ENCODE assay signal across 24 cellular contexts in genomic region chr11:128759168-128759567, GRCh38.
DNase-seq lines count a peak whose midpoint lies in the region; ATAC-seq, FAIRE-seq and TF ChIP-seq lines count a peak whose summit lies in the region.
"Had no signal": no experiment of that assay in that cellular context is flagged by ENCODE, and none has a peak within 500 bp of the region (broad histone marks: within the 10 kb centered on the region; RNA-seq: fewer than 3 reads in every experiment).

No MANE protein-coding gene starts in this region.

- H3K4me1 ChIP-seq in mesodermal cell (ENCODE audit: control insufficient read depth, insufficient read depth, low read length, poor library complexity, severe bottlenecking) = peaks cover 37% of the 10 kb centered on the region
- H3K4me1 ChIP-seq in hepatocyte (ENCODE audit: insufficient read depth) = no peaks in the 10 kb centered on the region
- H3K4me1 ChIP-seq in Caco-2 = no peaks in the 10 kb centered on the region
- H3K4me1 ChIP-seq: BE2C, colonic mucosa had no signal

- no peak for TF ChIP-seq POLR2A in GM12892 (IDR thresholded peaks at IDR 0.05; ENCODE audit: low read depth, low read length)

- no TSS peak for BruUV-seq in Caco-2 (replicated peaks; lab: Mats Ljungman, UMichigan)

- no peak overlapping the region for H3K27ac ChIP-seq in CD4-positive, alpha-beta T cell (ENCODE audit: low read depth, low read length)
- H3K27ac ChIP-seq in mesodermal cell (ENCODE audit: low read depth, low read length, severe bottlenecking) (peak overlapping the region; percentile 80), hepatocyte (no peak overlapping the region)
- H3K27ac ChIP-seq: colonic mucosa, WERI-Rb-1 had no signal

- WGBS in mesodermal cell (ENCODE audit: insufficient coverage in 2 of 2), 2 experiments = 83 to 87% methylated on average over 5 to 7 of the region's 7 CpGs
- WGBS in hepatocyte (ENCODE audit: low lambda C conversion rate, missing lambda C conversion rate) = 62% methylated on average over 7 of the region's 7 CpGs

- H3K36me3 ChIP-seq in mesodermal cell (ENCODE audit: control insufficient read depth, insufficient read depth, low read length) (peaks cover 72% of the 10 kb centered on the region), hepatocyte (replicated peaks; ENCODE audit: insufficient read depth, low read depth) (no peaks in the 10 kb centered on the region), Caco-2 (ENCODE audit: control insufficient read depth, insufficient read depth, low read length) (no peaks in the 10 kb centered on the region)
- H3K36me3 ChIP-seq: BE2C, colonic mucosa, WERI-Rb-1 had no signal

- intact Hi-C loops in CD4-positive, alpha-beta T cell (cut with DNase I, micrococcal nuclease) = loop anchor here (2.0 to 10.0 kb wide), 6 partner anchors 244 to 722 kb away; no protein-coding TSS in a partner anchor
- intact Hi-C loops in Caco-2 (cut with micrococcal nuclease; ENCODE audit: unreplicated experiment) = no loop called here

- CTCF ChIA-PET in CD4-positive, alpha-beta T cell (lab: Charles Lee) = interaction anchor here (1.2 to 5.2 kb wide), 3 partner anchors 9 to 601 kb away, joined by 3 to 29 read pairs (median 10); no protein-coding TSS in a partner anchor
- CTCF ChIA-PET in Caco-2 (lab: Charles Lee) = no interaction called here

- H3K79me2 ChIP-seq in hepatocyte = no peaks in the 10 kb centered on the region

- no peak for ATAC-seq in CD4-positive, alpha-beta T cell (ENCODE audit: poor library complexity)
- ATAC-seq in activated T-helper 17 cell treated with anti-CD3 and anti-CD28 coated beads, Interleukin-2, amount 50 U/mL, for 72 hours (replicated peaks) = no peak
- ATAC-seq: Right ventricle myocardium inferior had no signal

- no peak overlapping the region for H3K4me3 Mint-ChIP-seq in CD4-positive, alpha-beta T cell
- no peak overlapping the region for H3K4me3 Mint-ChIP-seq in activated T-helper 17 cell treated with anti-CD3 and anti-CD28 coated beads, Interleukin-2, amount 50 U/mL, for 72 hours
- no peak overlapping the region for H3K4me3 Mint-ChIP-seq in Caco-2 (ENCODE audit: unreplicated experiment)
- H3K4me3 Mint-ChIP-seq: brain had no signal

- no peak for TF ChIP-seq CTCF in CD4-positive, alpha-beta T cell (IDR thresholded peaks at IDR 0.05)
- TF ChIP-seq CTCF in hepatocyte (IDR thresholded peaks at IDR 0.05; ENCODE audit: poor library complexity) (no peak), Caco-2 (IDR thresholded peaks at IDR 0.05; ENCODE audit: insufficient read depth in 1 of 2, low read depth in 1 of 2, low read length in 1 of 2, severe bottlenecking in 1 of 2, unreplicated experiment in 1 of 2) (no peak)

- H3K4me2 ChIP-seq in hepatocyte = no peak overlapping the region

- no peak overlapping the region for H2AFZ ChIP-seq in hepatocyte

- no peak overlapping the region for H3K4me3 ChIP-seq in mesodermal cell (ENCODE audit: extremely low read depth, insufficient read depth, low read length, poor library complexity, severe bottlenecking)
- no peak overlapping the region for H3K4me3 ChIP-seq in hepatocyte
- H3K4me3 ChIP-seq in Caco-2 (ENCODE audit: low read depth, low read length) = no peak overlapping the region
- H3K4me3 ChIP-seq: colonic mucosa, lung had no signal

- H3K9me3 ChIP-seq in CD4-positive, alpha-beta T cell (ENCODE audit: control insufficient read depth, low read length) = no peaks in the 10 kb centered on the region
- H3K9me3 ChIP-seq in mesodermal cell (ENCODE audit: control insufficient read depth, low read length) = no peaks in the 10 kb centered on the region
- H3K9me3 ChIP-seq in hepatocyte (ENCODE audit: low read depth) = no peaks in the 10 kb centered on the region
- no peaks in the 10 kb centered on the region for H3K9me3 ChIP-seq in Caco-2
- H3K9me3 ChIP-seq: BE2C, colonic mucosa had no signal

- H3K27me3 ChIP-seq in CD4-positive, alpha-beta T cell (ENCODE audit: control insufficient read depth, insufficient read depth, low read length) = no peaks in the 10 kb centered on the region
- H3K27me3 ChIP-seq in hepatocyte = no peaks in the 10 kb centered on the region
- peaks cover 2% of the 10 kb centered on the region; the same call in 1 of the 2 replicates for H3K27me3 ChIP-seq in Caco-2 (replicated peaks; ENCODE audit: control insufficient read depth, insufficient read depth, low read length)
- H3K27me3 ChIP-seq: BE2C, colonic mucosa had no signal

- H3K9me3 Mint-ChIP-seq in CD4-positive, alpha-beta T cell = no peaks in the 10 kb centered on the region
- H3K9me3 Mint-ChIP-seq in activated T-helper 17 cell treated with anti-CD3 and anti-CD28 coated beads, Interleukin-2, amount 50 U/mL, for 72 hours = no peaks in the 10 kb centered on the region
- no peaks in the 10 kb centered on the region for H3K9me3 Mint-ChIP-seq in Caco-2 (ENCODE audit: unreplicated experiment)
- H3K9me3 Mint-ChIP-seq: brain had no signal

- peaks cover 89% of the 10 kb centered on the region for H3K36me3 Mint-ChIP-seq in CD4-positive, alpha-beta T cell (ENCODE audit: low read depth)
- H3K36me3 Mint-ChIP-seq in activated T-helper 17 cell treated with anti-CD3 and anti-CD28 coated beads, Interleukin-2, amount 50 U/mL, for 72 hours (ENCODE audit: low read depth) = peaks cover 80% of the 10 kb centered on the region
- H3K36me3 Mint-ChIP-seq in Caco-2 (ENCODE audit: insufficient read depth, unreplicated experiment) = no peaks in the 10 kb centered on the region
- H3K36me3 Mint-ChIP-seq: brain had no signal

- H3K4me1 Mint-ChIP-seq in CD4-positive, alpha-beta T cell (ENCODE audit: low read depth) = peaks cover 89% of the 10 kb centered on the region
- peaks cover 55% of the 10 kb centered on the region for H3K4me1 Mint-ChIP-seq in activated T-helper 17 cell treated with anti-CD3 and anti-CD28 coated beads, Interleukin-2, amount 50 U/mL, for 72 hours
- peaks cover 5% of the 10 kb centered on the region for H3K4me1 Mint-ChIP-seq in Caco-2 (ENCODE audit: low read depth, unreplicated experiment)

- peak; percentile 76 for FAIRE-seq in GM12892 (lab: Jason Lieb, UNC)
- FAIRE-seq: keratinocyte had no signal

- POLR2A ChIA-PET in CD4-positive, alpha-beta T cell (lab: Charles Lee) = no interaction called here
- POLR2A ChIA-PET in Caco-2 (lab: Charles Lee) = no interaction called here

- H3K27ac Mint-ChIP-seq in CD4-positive, alpha-beta T cell = peak overlapping the region; percentile 56
- H3K27ac Mint-ChIP-seq in activated T-helper 17 cell treated with anti-CD3 and anti-CD28 coated beads, Interleukin-2, amount 50 U/mL, for 72 hours = peak overlapping the region; percentile 98
- H3K27ac Mint-ChIP-seq in Caco-2 (ENCODE audit: unreplicated experiment) = no peak overlapping the region

- H4K20me1 ChIP-seq in hepatocyte (ENCODE audit: insufficient read depth, poor library complexity, severe bottlenecking) = no peaks in the 10 kb centered on the region

- no peak for DNase-seq in CD4-positive, alpha-beta T cell
- DNase-seq in GM12892 (ENCODE audit: insufficient read length) = no peak
- no peak for DNase-seq in NCI-H146 treated with DMSO at 0.1 percent for 48 hours (lab: John Stamatoyannopoulos, UW; ENCODE audit: unreplicated experiment)
- DNase-seq in hepatocyte (ENCODE audit: low spot score) = no peak
- DNase-seq in Caco-2 = no peak
- DNase-seq in stimulated activated naive CD4-positive, alpha-beta T cell treated with Interleukin-2 at 50 U/mL for 16 hours (lab: John Stamatoyannopoulos, UW) = no peak
- DNase-seq: BE2C; colonic mucosa; GF-D8; H7; hypothalamus; NCI-H1105; NCI-H2107; NCI-H69; posterior cingulate gyrus; stimulated activated CD4-positive, alpha-beta T cell treated with anti-CD3 and anti-CD28 coated beads, Interleukin-2, amount 100 ng/mL, for 24 hours; T-helper 1 cell; WERI-Rb-1 had no signal

- H3K27me3 Mint-ChIP-seq in CD4-positive, alpha-beta T cell = no peaks in the 10 kb centered on the region
- H3K27me3 Mint-ChIP-seq in activated T-helper 17 cell treated with anti-CD3 and anti-CD28 coated beads, Interleukin-2, amount 50 U/mL, for 72 hours = no peaks in the 10 kb centered on the region
- H3K27me3 Mint-ChIP-seq in Caco-2 (ENCODE audit: insufficient read depth, unreplicated experiment) = peaks cover 10% of the 10 kb centered on the region

- H3K9me2 ChIP-seq in hepatocyte (replicated peaks; ENCODE audit: insufficient read depth) = no peaks in the 10 kb centered on the region
